17 cellular contexts compared by ENCODE assay signal in genomic region chr7:157016024-157016351, GRCh38. TPM values are rescaled to one million over a fixed set of nuclear protein-coding genes. Genes with fewer than 3 reads are reported as not detected.
DNase-seq lines count a peak whose midpoint lies in the region; ATAC-seq, FAIRE-seq and TF ChIP-seq lines count a peak whose summit lies in the region.
"Had no signal": no experiment of that assay in that cellular context is flagged by ENCODE, and none has a peak within 500 bp of the region (broad histone marks: within the 10 kb centered on the region; RNA-seq: fewer than 3 reads in every experiment).

No MANE protein-coding gene starts in this region.

- no TSS peak for BruUV-seq in K562 (replicated peaks; lab: Mats Ljungman, UMichigan)

- peaks cover 0 to 13% (median 7%) of the 10 kb centered on the region in 7 donors for H3K9me3 Mint-ChIP-seq in CD14-positive monocyte
- H3K9me3 Mint-ChIP-seq: activated naive CD8-positive, alpha-beta T cell treated with anti-CD3 and anti-CD28 coated beads, Interleukin-2, amount 50 U/mL, for 24 hours; memory B cell; stimulated activated naive CD8-positive, alpha-beta T cell treated with anti-CD3 and anti-CD28 coated beads, Interleukin-15, amount 100 ng/mL, for 72 hours had no signal

- no peaks in the 10 kb centered on the region for H3K9me3 ChIP-seq in K562 (replicated peaks; ENCODE audit: control insufficient read depth, insufficient read depth, low read depth, low read length)
- H3K9me3 ChIP-seq: gastrocnemius medialis, vagina had no signal

- TF ChIP-seq CTCF in K562 (IDR thresholded peaks at IDR 0.05 in 2 of 3, conservative IDR thresholded peaks at IDR 0.05 in 1 of 3; ENCODE audit: insufficient read depth in 2 of 3, low read depth in 1 of 3, low read length in 3 of 3) (no peak), CD14-positive monocyte (IDR thresholded peaks at IDR 0.05) (no peak)

- no peak overlapping the region for H3K4me2 ChIP-seq in K562 (ENCODE audit: insufficient read depth, low read length)

- no peaks in the 10 kb centered on the region for H3K79me2 ChIP-seq in K562 (ENCODE audit: control insufficient read depth, insufficient read depth, low read length)

- peaks cover 64 to 95% of the 10 kb centered on the region in 2 experiments for H3K27me3 ChIP-seq in K562 (ENCODE audit: control insufficient read depth in 2 of 2, insufficient read depth in 2 of 2, low read length in 2 of 2)

- WGBS in K562 (ENCODE audit: insufficient coverage, low coverage, missing lambda C conversion rate): 3% methylated on average over 11 of the region's 11 CpGs

- peak overlapping the region; percentile 9; the same call in 1 of the 2 replicates for H2AFZ ChIP-seq in K562 (ENCODE audit: low read depth, low read length)

- in situ Hi-C loops in K562 (cut with MboI): no loop called here

- no peak overlapping the region for H3K27ac ChIP-seq in K562 (ENCODE audit: extremely low read depth, low read depth, low read length)
- H3K27ac ChIP-seq: gastrocnemius medialis, vagina had no signal

- peaks cover 4% of the 10 kb centered on the region for H3K4me1 Mint-ChIP-seq in CD14-positive monocyte

- no peak for TF ChIP-seq RAD21 in K562 (CRISPR knock-in tag; conservative IDR thresholded peaks at IDR 0.05 in 1 of 2, IDR thresholded peaks at IDR 0.05 in 1 of 2)

- no peaks in the 10 kb centered on the region for H3K36me3 ChIP-seq in K562 (ENCODE audit: control insufficient read depth, insufficient read depth, low read length)
- H3K36me3 ChIP-seq: gastrocnemius medialis, vagina had no signal

- FAIRE-seq in K562 (lab: Jason Lieb, UNC): no peak

- no peaks in the 10 kb centered on the region for H3K36me3 Mint-ChIP-seq in CD14-positive monocyte
- H3K36me3 Mint-ChIP-seq: immature natural killer cell, memory B cell had no signal

- intact Hi-C loops in K562 (cut with micrococcal nuclease): no loop called here
- intact Hi-C loops in CD14-positive monocyte (cut with micrococcal nuclease): no loop called here

- POLR2A ChIA-PET in K562 (lab: Yijun Ruan, JAX): interaction anchor here (0.7 kb wide), 1 partner anchor 122 kb away, joined by 3 read pairs; no protein-coding TSS in a partner anchor

- no peak overlapping the region for H3K27ac Mint-ChIP-seq in CD14-positive monocyte
- H3K27ac Mint-ChIP-seq: activated naive CD8-positive, alpha-beta T cell treated with anti-CD3 and anti-CD28 coated beads, Interleukin-2, amount 50 U/mL, for 24 hours; immature natural killer cell; memory B cell; stimulated activated naive CD8-positive, alpha-beta T cell treated with anti-CD3 and anti-CD28 coated beads, Interleukin-15, amount 100 ng/mL, for 72 hours had no signal

- no peak overlapping the region for H3K9ac ChIP-seq in K562 (ENCODE audit: insufficient read depth in 1 of 2, low read depth in 2 of 2, low read length in 2 of 2)

- ATAC-seq in GM18867 (IDR thresholded peaks at IDR 0.05; ENCODE audit: unreplicated experiment): peak; percentile 10
- ATAC-seq in GM21367 (IDR thresholded peaks at IDR 0.05; ENCODE audit: unreplicated experiment): peak; percentile 4
- ATAC-seq in HG03139 (IDR thresholded peaks at IDR 0.05; ENCODE audit: unreplicated experiment): peak; percentile 4
- ATAC-seq in K562: peak; percentile 5; the same call in 1 of the 3 replicates
- ATAC-seq in HG02870 (IDR thresholded peaks at IDR 0.05; ENCODE audit: unreplicated experiment): no peak
- ATAC-seq: gastrocnemius medialis had no signal

- H3K4me3 Mint-ChIP-seq in CD14-positive monocyte: peak overlapping the region in 1 of 2 donors; percentile 77
- H3K4me3 Mint-ChIP-seq: activated naive CD8-positive, alpha-beta T cell treated with anti-CD3 and anti-CD28 coated beads, Interleukin-2, amount 50 U/mL, for 24 hours; immature natural killer cell; memory B cell had no signal

- peaks cover 92 to 100% (median 95%) of the 10 kb centered on the region in 3 donors for H3K27me3 Mint-ChIP-seq in CD14-positive monocyte (ENCODE audit: low read depth in 3 of 3)

- DNase-seq in K562 (ENCODE audit: extremely low read depth in 1 of 4, low spot score in 3 of 4) (no peak), CD14-positive monocyte (ENCODE audit: low spot score) (no peak), OCI-M2 (lab: John Stamatoyannopoulos, UW; ENCODE audit: unreplicated experiment) (no peak)
- no peak for DNase-seq in activated effector memory CD4-positive, alpha-beta T cell treated with Interleukin-2 at 50 U/mL for 16 hours
- DNase-seq: caudate nucleus, DMS79 treated with DMSO at 0.1 percent for 48 hours, immature natural killer cell had no signal

- CTCF ChIA-PET in K562 (lab: Yijun Ruan, JAX; ENCODE audit: low intra/inter-chr PET ratio): no interaction called here

- H4K20me1 ChIP-seq in K562 (replicated peaks; ENCODE audit: control insufficient read depth, insufficient read depth, low read length): no peaks in the 10 kb centered on the region

- no peak for TF ChIP-seq POLR2A in K562 (conservative IDR thresholded peaks at IDR 0.05)

- H3K4me3 ChIP-seq in K562: no peak overlapping the region
- H3K4me3 ChIP-seq: gastrocnemius medialis, vagina had no signal

- H3K9me1 ChIP-seq in K562 (ENCODE audit: control insufficient read depth, insufficient read depth, low read length): no peaks in the 10 kb centered on the region

- H3K4me1 ChIP-seq in K562 (replicated peaks in 1 of 2; ENCODE audit: control insufficient read depth in 2 of 2, insufficient read depth in 2 of 2, low read length in 2 of 2): peaks cover 4 to 32% of the 10 kb centered on the region in 2 experiments; a peak in 3 of 5 replicates

- no peak for TF ChIP-seq EP300 in K562 (IDR thresholded peaks at IDR 0.05; ENCODE audit: low read length)

TF ChIP-seq in K562, 482 proteins besides CTCF, POLR2A, EP300 and RAD21 (continues in another document):
- TF ChIP-seq RBBP5 (IDR thresholded peaks at IDR 0.05; ENCODE audit: borderline replicate concordance, insufficient read depth, low read length, poor library complexity, severe bottlenecking) (no peak), NFXL1 (CRISPR knock-in tag; IDR thresholded peaks at IDR 0.05) (no peak), ZNF165 (CRISPR knock-in tag; IDR thresholded peaks at IDR 0.05; ENCODE audit: borderline replicate concordance) (no peak), BCOR (IDR thresholded peaks at IDR 0.05) (no peak), SRSF1 (IDR thresholded peaks at IDR 0.05; ENCODE audit: low read depth, low read length) (no peak), CHCHD3 (CRISPR knock-in tag; IDR thresholded peaks at IDR 0.05) (no peak)
- TF ChIP-seq, protein P1, sequence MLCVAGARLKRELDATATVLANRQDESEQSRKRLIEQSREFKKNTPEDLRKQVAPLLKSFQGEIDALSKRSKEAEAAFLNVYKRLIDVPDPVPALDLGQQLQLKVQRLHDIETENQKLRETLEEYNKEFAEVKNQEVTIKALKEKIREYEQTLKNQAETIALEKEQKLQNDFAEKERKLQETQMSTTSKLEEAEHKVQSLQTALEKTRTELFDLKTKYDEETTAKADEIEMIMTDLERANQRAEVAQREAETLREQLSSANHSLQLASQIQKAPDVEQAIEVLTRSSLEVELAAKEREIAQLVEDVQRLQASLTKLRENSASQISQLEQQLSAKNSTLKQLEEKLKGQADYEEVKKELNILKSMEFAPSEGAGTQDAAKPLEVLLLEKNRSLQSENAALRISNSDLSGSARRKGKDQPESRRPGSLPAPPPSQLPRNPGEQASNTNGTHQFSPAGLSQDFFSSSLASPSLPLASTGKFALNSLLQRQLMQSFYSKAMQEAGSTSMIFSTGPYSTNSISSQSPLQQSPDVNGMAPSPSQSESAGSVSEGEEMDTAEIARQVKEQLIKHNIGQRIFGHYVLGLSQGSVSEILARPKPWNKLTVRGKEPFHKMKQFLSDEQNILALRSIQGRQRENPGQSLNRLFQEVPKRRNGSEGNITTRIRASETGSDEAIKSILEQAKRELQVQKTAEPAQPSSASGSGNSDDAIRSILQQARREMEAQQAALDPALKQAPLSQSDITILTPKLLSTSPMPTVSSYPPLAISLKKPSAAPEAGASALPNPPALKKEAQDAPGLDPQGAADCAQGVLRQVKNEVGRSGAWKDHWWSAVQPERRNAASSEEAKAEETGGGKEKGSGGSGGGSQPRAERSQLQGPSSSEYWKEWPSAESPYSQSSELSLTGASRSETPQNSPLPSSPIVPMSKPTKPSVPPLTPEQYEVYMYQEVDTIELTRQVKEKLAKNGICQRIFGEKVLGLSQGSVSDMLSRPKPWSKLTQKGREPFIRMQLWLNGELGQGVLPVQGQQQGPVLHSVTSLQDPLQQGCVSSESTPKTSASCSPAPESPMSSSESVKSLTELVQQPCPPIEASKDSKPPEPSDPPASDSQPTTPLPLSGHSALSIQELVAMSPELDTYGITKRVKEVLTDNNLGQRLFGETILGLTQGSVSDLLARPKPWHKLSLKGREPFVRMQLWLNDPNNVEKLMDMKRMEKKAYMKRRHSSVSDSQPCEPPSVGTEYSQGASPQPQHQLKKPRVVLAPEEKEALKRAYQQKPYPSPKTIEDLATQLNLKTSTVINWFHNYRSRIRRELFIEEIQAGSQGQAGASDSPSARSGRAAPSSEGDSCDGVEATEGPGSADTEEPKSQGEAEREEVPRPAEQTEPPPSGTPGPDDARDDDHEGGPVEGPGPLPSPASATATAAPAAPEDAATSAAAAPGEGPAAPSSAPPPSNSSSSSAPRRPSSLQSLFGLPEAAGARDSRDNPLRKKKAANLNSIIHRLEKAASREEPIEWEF (CRISPR knock-in tag; IDR thresholded peaks at IDR 0.05): no peak

RNA-seq across cellular contexts. Expression of gene MNX1, which starts 5.5 kb away (rescaled TPM):
- 6.6 and 8.7 TPM in 2 replicates for total RNA-seq in K562 (2011; cell fraction: chromatin; rRNA removed; ENCODE audit: low replicate concordance)
- total RNA-seq in K562 (2011; cell fraction: nucleolus; rRNA removed): 4.3 and 5.3 TPM in 2 replicates
- total RNA-seq in K562 (2011; cell fraction: nucleoplasm; rRNA removed): 5.3 and 5.4 TPM in 2 replicates
- total RNA-seq in K562 (2014; rRNA removed) (5.3 TPM in 2 replicates), K562 (2014; rRNA removed; fragmentation: Illumina TruSeq; extraction: Trizol) (1.4 and 1.8 TPM in 2 replicates), K562 (2015; rRNA removed; fragmentation: Illumina TruSeq; extraction: Trizol) (2.1 and 2.2 TPM in 2 replicates), K562 (2021) (8.0 and 9.5 TPM in 2 replicates)
- polyA plus RNA-seq in K562 (2011; rRNA removed) (0.98 and 1.2 TPM in 2 replicates), K562 (2014; fragmentation: Illumina TruSeq; extraction: Trizol) (1.1 and 1.7 TPM in 2 replicates), K562 (2014; fragmentation: Nextera tagmentation; extraction: Ambion mirVana) (under 1 TPM; 0.15 to 0.25 TPM), K562 (2014; rRNA removed) (4.0 and 5.9 TPM in 2 replicates), CD14-positive monocyte (not detected)
- 0.62 and 1.2 TPM in 2 replicates for polyA plus RNA-seq in K562 (2011; cell fraction: cytosol; rRNA removed)
- 6.0 and 6.7 TPM in 2 replicates for polyA plus RNA-seq in K562 (2011; cell fraction: nucleus; rRNA removed)
- polyA plus RNA-seq in K562 (2012): 2.7 and 7.8 TPM in 2 replicates
- polyA minus RNA-seq in K562 (2011; rRNA and poly(A)+ RNA removed): 0.66 and 0.84 TPM in 2 replicates
- 2.5 TPM in 1 of 2 replicates, not detected in the other for polyA minus RNA-seq in K562 (2011; cell fraction: cytosol; rRNA and poly(A)+ RNA removed)
- 3.2 and 4.3 TPM in 2 replicates for polyA minus RNA-seq in K562 (2011; cell fraction: nucleus; rRNA and poly(A)+ RNA removed)
- total RNA-seq: vagina had no signal
- polyA plus RNA-seq: BJ, immature natural killer cell had no signal
